In genomic region chr5:154858972-154859950, GRCh38 we compare ENCODE assay signal across 8 cellular contexts. TPM values are rescaled to one million over a fixed set of nuclear protein-coding genes. Genes with fewer than 3 reads are reported as not detected.
A peak's percentile ranks its signal among the peaks of the same experiment; 100 is the strongest.
DNase-seq lines count a peak whose midpoint lies in the region; ATAC-seq and TF ChIP-seq lines count a peak whose summit lies in the region.

No MANE protein-coding gene starts in this region.

- peak overlapping the region; percentile 93 to 99 (median 98) for H3K27ac Mint-ChIP-seq in CD4-positive, alpha-beta memory T cell
- H3K27ac Mint-ChIP-seq in HFFc6: peak overlapping the region; percentile 100
- H3K27ac Mint-ChIP-seq in T-helper 2 cell treated with Interferon-gamma antibody and Interleukin-4, amounts not matched to agents 5 μg/mL and 100 μg/mL, for 36 hours: peak overlapping the region; percentile 98

- no peaks in the 10 kb centered on the region for H3K9me3 Mint-ChIP-seq in CD4-positive, alpha-beta memory T cell
- no peaks in the 10 kb centered on the region for H3K9me3 Mint-ChIP-seq in HFFc6
- H3K9me3 Mint-ChIP-seq in T-helper 2 cell treated with Interferon-gamma antibody and Interleukin-4, amounts not matched to agents 5 μg/mL and 100 μg/mL, for 36 hours: no peaks in the 10 kb centered on the region

- no peaks in the 10 kb centered on the region for H3K36me3 ChIP-seq in CD4-positive, alpha-beta memory T cell (ENCODE audit: insufficient read depth, low read length)
- peaks cover 13% of the 10 kb centered on the region for H3K36me3 ChIP-seq in neutrophil

- H3K27ac ChIP-seq in CD4-positive, alpha-beta memory T cell (ENCODE audit: low read depth, low read length): peak overlapping the region; percentile 94
- H3K27ac ChIP-seq in epithelial cell of prostate: peak overlapping the region; percentile 96
- peak overlapping the region; percentile 95 for H3K27ac ChIP-seq in neutrophil

- H3K9me3 ChIP-seq in CD4-positive, alpha-beta memory T cell (ENCODE audit: control insufficient read depth in 1 of 2, low read length in 2 of 2): no peaks in the 10 kb centered on the region
- no peaks in the 10 kb centered on the region for H3K9me3 ChIP-seq in neutrophil

- CTCF ChIA-PET in CD4-positive, alpha-beta memory T cell (lab: Charles Lee; ENCODE audit: partially characterized antibody): interaction anchor here (0.9 to 2.0 kb wide), 3 partner anchors 10 to 78 kb away, joined by 3 to 11 read pairs (median 3); partner anchors contain the start of gene GEMIN5

- H3K36me3 Mint-ChIP-seq in CD4-positive, alpha-beta memory T cell: peaks cover 17 to 37% of the 10 kb centered on the region in 2 donors
- 0 out of 2 replicates have a peak, but pooled peaks cover 5% of the 10 kb centered on the region for H3K36me3 Mint-ChIP-seq in HFFc6 (ENCODE audit: low read depth)
- peaks cover 40% of the 10 kb centered on the region for H3K36me3 Mint-ChIP-seq in T-helper 2 cell treated with Interferon-gamma antibody and Interleukin-4, amounts not matched to agents 5 μg/mL and 100 μg/mL, for 36 hours (ENCODE audit: low read depth)

- H3K4me3 Mint-ChIP-seq in CD4-positive, alpha-beta memory T cell: peak overlapping the region; percentile 89 to 97 (median 91)
- H3K4me3 Mint-ChIP-seq in HFFc6: peak overlapping the region; percentile 94
- H3K4me3 Mint-ChIP-seq in T-helper 2 cell treated with Interferon-gamma antibody and Interleukin-4, amounts not matched to agents 5 μg/mL and 100 μg/mL, for 36 hours: peak overlapping the region; percentile 97

- DNase-seq in CD4-positive, alpha-beta memory T cell: peak; percentile 24 to 51 (median 41)
- peak; percentile 10 for DNase-seq in HFFc6
- DNase-seq in T-helper 2 cell treated with Interferon-gamma antibody and Interleukin-4, amounts not matched to agents 5 μg/mL and 100 μg/mL, for 36 hours (ENCODE audit: low spot score): peak; percentile 5
- DNase-seq in epithelial cell of prostate (ENCODE audit: low read depth, low spot score): no peak
- no peak for DNase-seq in activated gamma-delta T cell (lab: John Stamatoyannopoulos, UW)
- no peak for DNase-seq in AG08396 (ENCODE audit: low spot score)

- H3K4me1 Mint-ChIP-seq in CD4-positive, alpha-beta memory T cell: peaks cover 32 to 58% (median 40%) of the 10 kb centered on the region in 4 donors
- H3K4me1 Mint-ChIP-seq in HFFc6 (ENCODE audit: low read depth): peaks cover 44% of the 10 kb centered on the region
- H3K4me1 Mint-ChIP-seq in T-helper 2 cell treated with Interferon-gamma antibody and Interleukin-4, amounts not matched to agents 5 μg/mL and 100 μg/mL, for 36 hours (ENCODE audit: low read depth): peaks cover 34% of the 10 kb centered on the region

- no peaks in the 10 kb centered on the region for H3K27me3 Mint-ChIP-seq in CD4-positive, alpha-beta memory T cell
- H3K27me3 Mint-ChIP-seq in HFFc6 (ENCODE audit: insufficient read depth): peaks cover 4% of the 10 kb centered on the region; the same call in 1 of the 2 replicates
- no peaks in the 10 kb centered on the region for H3K27me3 Mint-ChIP-seq in T-helper 2 cell treated with Interferon-gamma antibody and Interleukin-4, amounts not matched to agents 5 μg/mL and 100 μg/mL, for 36 hours (ENCODE audit: low read depth)

- no peak for ATAC-seq in HG03520 (IDR thresholded peaks at IDR 0.05; ENCODE audit: unreplicated experiment)

- intact Hi-C loops in CD4-positive, alpha-beta memory T cell (cut with micrococcal nuclease): loop anchor here (1.0 to 5.0 kb wide), 7 partner anchors 29 to 414 kb away; partner anchors contain the start of genes LARP1, MRPL22 and SAP30L

- peaks cover 44% of the 10 kb centered on the region for H3K4me1 ChIP-seq in CD4-positive, alpha-beta memory T cell (ENCODE audit: insufficient read depth, low read length)
- peaks cover 33 to 38% of the 10 kb centered on the region in 2 experiments for H3K4me1 ChIP-seq in neutrophil (ENCODE audit: control insufficient read depth in 1 of 2, insufficient read depth in 1 of 2, low read depth in 1 of 2, low read length in 1 of 2)

- H3K4me3 ChIP-seq in CD4-positive, alpha-beta memory T cell (ENCODE audit: low read length in 2 of 2): peak overlapping the region; percentile 78 to 88
- peak overlapping the region; percentile 91 to 98 for H3K4me3 ChIP-seq in neutrophil (ENCODE audit: low read depth in 1 of 2, low read length in 1 of 2)

- H3K27me3 ChIP-seq in CD4-positive, alpha-beta memory T cell (ENCODE audit: insufficient read depth, low read length): no peaks in the 10 kb centered on the region
- H3K27me3 ChIP-seq in neutrophil: no peaks in the 10 kb centered on the region

- POLR2A ChIA-PET in CD4-positive, alpha-beta memory T cell (lab: Charles Lee; ENCODE audit: partially characterized antibody): interaction anchor here (0.6 to 2.9 kb wide), 18 partner anchors 8 to 821 kb away, joined by 3 to 30 read pairs (median 5); partner anchors contain the start of genes FAM114A2, GEMIN5, LARP1 and MFAP3

- TF ChIP-seq CTCF in HFFc6 (IDR thresholded peaks at IDR 0.05) (no peak), neutrophil (IDR thresholded peaks at IDR 0.05) (no peak)

RNA-seq across cellular contexts. Expression of gene CNOT8, which starts 0.8 kb away (rescaled TPM):
- 100 to 1,000 TPM; 110 to 115 TPM for total RNA-seq in CD4-positive, alpha-beta memory T cell
- 100 to 1,000 TPM; 164 to 243 TPM for polyA plus RNA-seq in CD4-positive, alpha-beta memory T cell
- 10 to 100 TPM; 29.5 to 38.6 (median 30.8) TPM for total RNA-seq in HFFc6 (2021; fragmentation: NEBNext Ultra II Directional; extraction: Animal tissue kit (Norgen Biotek cat#: 25700))

RNA-seq across cellular contexts. Expression of gene FAXDC2, which starts 8.9 kb away (rescaled TPM):
- under 1 TPM in 1 of 2 experiments, not detected in 1; 0.47 TPM for total RNA-seq in CD4-positive, alpha-beta memory T cell
- 1 to 10 TPM in 1 of 2 donors, not detected in 1; 1.7 TPM for polyA plus RNA-seq in CD4-positive, alpha-beta memory T cell
- total RNA-seq in HFFc6 (2021; fragmentation: NEBNext Ultra II Directional; extraction: Animal tissue kit (Norgen Biotek cat#: 25700)): 1 to 10 TPM; 3.1 to 4.7 (median 3.6) TPM

Comparison
In these comparisons a context has a peak if more than half of its experiments do, and no peak if none do; other contexts are left out.
1. DNase-seq: peak in CD4-positive, alpha-beta memory T cell (5 of 5), HFFc6 (single experiment) and T-helper 2 cell treated with Interferon-gamma antibody and Interleukin-4, amounts not matched to agents 5 μg/mL and 100 μg/mL, for 36 hours (single experiment); none in epithelial cell of prostate (single experiment), activated gamma-delta T cell (single experiment) and AG08396 (single experiment).
2. Peak in every context shown above with its lines, with median percentiles within 50 percentile points of each other: H3K27ac ChIP-seq, H3K27ac Mint-ChIP-seq and H3K4me3 Mint-ChIP-seq.